ENCODE assay signal across 10 cellular contexts in genomic region chr18:51053822-51054221, GRCh38. TPM values are rescaled to one million over a fixed set of nuclear protein-coding genes. Genes with fewer than 3 reads are reported as not detected.
A peak's percentile ranks its signal among the peaks of the same experiment; 100 is the strongest.
DNase-seq lines count a peak whose midpoint lies in the region; ATAC-seq and TF ChIP-seq lines count a peak whose summit lies in the region.
"Had no signal": no experiment of that assay in that cellular context is flagged by ENCODE, and none has a peak within 500 bp of the region (broad histone marks: within the 10 kb centered on the region; RNA-seq: fewer than 3 reads in every experiment).

No MANE protein-coding gene starts in this region.

- H3K27me3 Mint-ChIP-seq in activated T-cell treated with anti-CD3 and anti-CD28 coated beads, Interleukin-2, amount 50 U/mL, for 24 hours, result no peaks in the 10 kb centered on the region
- H3K27me3 Mint-ChIP-seq in activated T-helper 2 cell treated with anti-CD3 and anti-CD28 coated beads, Interferon-gamma antibody, Interleukin-2, Interleukin-4, amounts not matched to agents 10 μg/mL and 5 μg/mL and 100 μg/mL, durations not matched to agents 14 hours and 24 hours and 36 hours (ENCODE audit: low read depth), result no peaks in the 10 kb centered on the region
- no peaks in the 10 kb centered on the region for H3K27me3 Mint-ChIP-seq in stimulated activated naive B cell treated with anti-CD40 and anti-IgM and Interleukin-4, amounts not matched to agents 10 μg/mL and 1 μg/mL and 100 μg/mL, for 72 hours
- H3K27me3 Mint-ChIP-seq: dendritic cell treated with granulocyte-macrophage colony-stimulating factor and Interleukin-4, amounts not matched to agents 40 ng/mL and 50 ng/mL, for 4 days had no signal

- H3K9me3 Mint-ChIP-seq in activated T-cell treated with anti-CD3 and anti-CD28 coated beads, Interleukin-2, amount 50 U/mL, for 24 hours, result no peaks in the 10 kb centered on the region
- H3K9me3 Mint-ChIP-seq in activated T-helper 2 cell treated with anti-CD3 and anti-CD28 coated beads, Interferon-gamma antibody, Interleukin-2, Interleukin-4, amounts not matched to agents 10 μg/mL and 5 μg/mL and 100 μg/mL, durations not matched to agents 14 hours and 24 hours and 36 hours, result no peaks in the 10 kb centered on the region
- no peaks in the 10 kb centered on the region for H3K9me3 Mint-ChIP-seq in stimulated activated naive B cell treated with anti-CD40 and anti-IgM and Interleukin-4, amounts not matched to agents 10 μg/mL and 1 μg/mL and 100 μg/mL, for 72 hours
- H3K9me3 Mint-ChIP-seq: dendritic cell treated with granulocyte-macrophage colony-stimulating factor and Interleukin-4, amounts not matched to agents 40 ng/mL and 50 ng/mL, for 4 days had no signal

- H3K36me3 Mint-ChIP-seq in activated T-cell treated with anti-CD3 and anti-CD28 coated beads, Interleukin-2, amount 50 U/mL, for 24 hours (ENCODE audit: low read depth), result peaks cover 81% of the 10 kb centered on the region
- H3K36me3 Mint-ChIP-seq in activated T-helper 2 cell treated with anti-CD3 and anti-CD28 coated beads, Interferon-gamma antibody, Interleukin-2, Interleukin-4, amounts not matched to agents 10 μg/mL and 5 μg/mL and 100 μg/mL, durations not matched to agents 14 hours and 24 hours and 36 hours (ENCODE audit: low read depth), result peaks cover 64% of the 10 kb centered on the region
- H3K36me3 Mint-ChIP-seq in stimulated activated naive B cell treated with anti-CD40 and anti-IgM and Interleukin-4, amounts not matched to agents 10 μg/mL and 1 μg/mL and 100 μg/mL, for 72 hours, result peaks cover 13 to 24% of the 10 kb centered on the region in 2 donors

- H3K4me1 Mint-ChIP-seq in activated T-cell treated with anti-CD3 and anti-CD28 coated beads, Interleukin-2, amount 50 U/mL, for 24 hours (ENCODE audit: low read depth), result peaks cover 39% of the 10 kb centered on the region
- H3K4me1 Mint-ChIP-seq in activated T-helper 2 cell treated with anti-CD3 and anti-CD28 coated beads, Interferon-gamma antibody, Interleukin-2, Interleukin-4, amounts not matched to agents 10 μg/mL and 5 μg/mL and 100 μg/mL, durations not matched to agents 14 hours and 24 hours and 36 hours (ENCODE audit: low read depth), result peaks cover 29% of the 10 kb centered on the region
- peaks cover 11 to 22% of the 10 kb centered on the region in 2 donors for H3K4me1 Mint-ChIP-seq in stimulated activated naive B cell treated with anti-CD40 and anti-IgM and Interleukin-4, amounts not matched to agents 10 μg/mL and 1 μg/mL and 100 μg/mL, for 72 hours

- TF ChIP-seq CTCF in vagina (IDR thresholded peaks at IDR 0.05) (no peak), upper lobe of left lung (IDR thresholded peaks at IDR 0.05) (no peak)

- TF ChIP-seq POLR2A in vagina (IDR thresholded peaks at IDR 0.05), result no peak
- TF ChIP-seq POLR2A in upper lobe of left lung (IDR thresholded peaks at IDR 0.05), result no peak

- H3K27me3 ChIP-seq in vagina, result no peaks in the 10 kb centered on the region
- H3K27me3 ChIP-seq in upper lobe of left lung, result no peaks in the 10 kb centered on the region

- peaks cover 0 to 59% of the 10 kb centered on the region in 2 donors for H3K36me3 ChIP-seq in vagina
- H3K36me3 ChIP-seq in upper lobe of left lung, result peaks cover 0 to 50% (median 12%) of the 10 kb centered on the region in 4 donors

- peak overlapping the region; percentile 90 for H3K27ac Mint-ChIP-seq in activated T-cell treated with anti-CD3 and anti-CD28 coated beads, Interleukin-2, amount 50 U/mL, for 24 hours
- H3K27ac Mint-ChIP-seq in activated T-helper 2 cell treated with anti-CD3 and anti-CD28 coated beads, Interferon-gamma antibody, Interleukin-2, Interleukin-4, amounts not matched to agents 10 μg/mL and 5 μg/mL and 100 μg/mL, durations not matched to agents 14 hours and 24 hours and 36 hours, result peak overlapping the region; percentile 85
- peak overlapping the region; percentile 37 for H3K27ac Mint-ChIP-seq in stimulated activated naive B cell treated with anti-CD40 and anti-IgM and Interleukin-4, amounts not matched to agents 10 μg/mL and 1 μg/mL and 100 μg/mL, for 72 hours
- H3K27ac Mint-ChIP-seq: dendritic cell treated with granulocyte-macrophage colony-stimulating factor and Interleukin-4, amounts not matched to agents 40 ng/mL and 50 ng/mL, for 4 days had no signal

- WGBS in upper lobe of left lung, 2 donors, result 88 to 91% methylated on average over 1 of the region's 1 CpG

- ATAC-seq in HG03045 (IDR thresholded peaks at IDR 0.05; ENCODE audit: unreplicated experiment) (peak; percentile 55), upper lobe of left lung (ENCODE audit: low FRiP score in 2 of 2) (no peak)
- ATAC-seq in stimulated activated naive B cell treated with anti-CD40 and anti-IgM and Interleukin-4, amounts not matched to agents 10 μg/mL and 1 μg/mL and 100 μg/mL, for 72 hours (replicated peaks), result peak in 1 of 2 donors; percentile 23

- H3K27ac ChIP-seq in vagina (no peak overlapping the region), upper lobe of left lung (no peak overlapping the region)

- intact Hi-C loops in activated T-helper 2 cell treated with anti-CD3 and anti-CD28 coated beads, Interferon-gamma antibody, Interleukin-2, Interleukin-4, amounts not matched to agents 10 μg/mL and 5 μg/mL and 100 μg/mL, durations not matched to agents 14 hours and 24 hours and 36 hours (cut with micrococcal nuclease), result loop anchor here (5.0 kb wide), 1 partner anchor 87 kb away; the partner anchor contains the start of gene ELAC1
- intact Hi-C loops in vagina (cut with DNase I), result loop anchor here (10.0 kb wide), 1 partner anchor 229 kb away; the partner anchor contains the start of gene MRO

- H3K4me1 ChIP-seq in vagina, result peaks cover 9% of the 10 kb centered on the region
- peaks cover 0 to 16% (median 4%) of the 10 kb centered on the region in 4 donors for H3K4me1 ChIP-seq in upper lobe of left lung

- no peak for TF ChIP-seq EP300 in upper lobe of left lung (IDR thresholded peaks at IDR 0.05)

- H3K4me3 Mint-ChIP-seq in activated T-cell treated with anti-CD3 and anti-CD28 coated beads, Interleukin-2, amount 50 U/mL, for 24 hours, result no peak overlapping the region
- peak overlapping the region; percentile 43 for H3K4me3 Mint-ChIP-seq in activated T-helper 2 cell treated with anti-CD3 and anti-CD28 coated beads, Interferon-gamma antibody, Interleukin-2, Interleukin-4, amounts not matched to agents 10 μg/mL and 5 μg/mL and 100 μg/mL, durations not matched to agents 14 hours and 24 hours and 36 hours (ENCODE audit: low read depth)
- no peak overlapping the region for H3K4me3 Mint-ChIP-seq in stimulated activated naive B cell treated with anti-CD40 and anti-IgM and Interleukin-4, amounts not matched to agents 10 μg/mL and 1 μg/mL and 100 μg/mL, for 72 hours
- H3K4me3 Mint-ChIP-seq: dendritic cell treated with granulocyte-macrophage colony-stimulating factor and Interleukin-4, amounts not matched to agents 40 ng/mL and 50 ng/mL, for 4 days had no signal

- no peak overlapping the region for H3K4me3 ChIP-seq in vagina
- H3K4me3 ChIP-seq in upper lobe of left lung, result no peak overlapping the region

- H3K9me3 ChIP-seq in vagina (no peaks in the 10 kb centered on the region), upper lobe of left lung (no peaks in the 10 kb centered on the region)

- no peak for DNase-seq in activated T-cell treated with anti-CD3 and anti-CD28 coated beads, Interleukin-2, amount 50 U/mL, for 24 hours
- DNase-seq in activated T-cell treated with anti-CD3 and anti-CD28 coated beads for 4 hours (no peak), A172 (ENCODE audit: low spot score) (no peak), vagina (ENCODE audit: extremely low spot score in 2 of 2) (no peak), upper lobe of left lung (no peak)
- DNase-seq in activated T-helper 2 cell treated with anti-CD3 and anti-CD28 coated beads, Interferon-gamma antibody, Interleukin-2, Interleukin-4, amounts not matched to agents 10 μg/mL and 5 μg/mL and 100 μg/mL, durations not matched to agents 14 hours and 24 hours and 36 hours (ENCODE audit: low spot score), result no peak
- no peak for DNase-seq in stimulated activated naive B cell treated with anti-CD40 and anti-IgM and Interleukin-4, amounts not matched to agents 10 μg/mL and 1 μg/mL and 100 μg/mL, for 72 hours
- DNase-seq: NCI-H526 treated with DMSO at 0.1 percent for 48 hours had no signal

RNA-seq across cellular contexts. Expression of gene SMAD4, which starts 23.8 kb away (rescaled TPM):
- 73.0 and 77.1 TPM in 2 replicates for total RNA-seq in activated T-helper 2 cell treated with anti-CD3 and anti-CD28 coated beads, Interferon-gamma antibody, Interleukin-2, Interleukin-4, amounts not matched to agents 10 μg/mL and 5 μg/mL and 100 μg/mL, durations not matched to agents 14 hours and 24 hours and 36 hours
- 71.9 and 92.8 TPM in 2 replicates for total RNA-seq in A172 (2014; rRNA removed; shearing (Covaris generic))
- total RNA-seq in vagina (75.1 TPM), upper lobe of left lung (100 to 1,000 TPM in 4 of 6 donors, 10 to 100 TPM in 2; 94.7 to 140 (median 107) TPM)

Comparison
In these comparisons a context has a peak if more than half of its experiments do, and no peak if none do; other contexts are left out.
1. H3K27ac Mint-ChIP-seq: peak in every context shown above with its lines; median percentile 90 in activated T-cell treated with anti-CD3 and anti-CD28 coated beads, Interleukin-2, amount 50 U/mL, for 24 hours; 85 in activated T-helper 2 cell treated with anti-CD3 and anti-CD28 coated beads, Interferon-gamma antibody, Interleukin-2, Interleukin-4, amounts not matched to agents 10 μg/mL and 5 μg/mL and 100 μg/mL, durations not matched to agents 14 hours and 24 hours and 36 hours; 37 in stimulated activated naive B cell treated with anti-CD40 and anti-IgM and Interleukin-4, amounts not matched to agents 10 μg/mL and 1 μg/mL and 100 μg/mL, for 72 hours.